ENCODE assay signal across 8 cellular contexts in the genomic region with DNA sequence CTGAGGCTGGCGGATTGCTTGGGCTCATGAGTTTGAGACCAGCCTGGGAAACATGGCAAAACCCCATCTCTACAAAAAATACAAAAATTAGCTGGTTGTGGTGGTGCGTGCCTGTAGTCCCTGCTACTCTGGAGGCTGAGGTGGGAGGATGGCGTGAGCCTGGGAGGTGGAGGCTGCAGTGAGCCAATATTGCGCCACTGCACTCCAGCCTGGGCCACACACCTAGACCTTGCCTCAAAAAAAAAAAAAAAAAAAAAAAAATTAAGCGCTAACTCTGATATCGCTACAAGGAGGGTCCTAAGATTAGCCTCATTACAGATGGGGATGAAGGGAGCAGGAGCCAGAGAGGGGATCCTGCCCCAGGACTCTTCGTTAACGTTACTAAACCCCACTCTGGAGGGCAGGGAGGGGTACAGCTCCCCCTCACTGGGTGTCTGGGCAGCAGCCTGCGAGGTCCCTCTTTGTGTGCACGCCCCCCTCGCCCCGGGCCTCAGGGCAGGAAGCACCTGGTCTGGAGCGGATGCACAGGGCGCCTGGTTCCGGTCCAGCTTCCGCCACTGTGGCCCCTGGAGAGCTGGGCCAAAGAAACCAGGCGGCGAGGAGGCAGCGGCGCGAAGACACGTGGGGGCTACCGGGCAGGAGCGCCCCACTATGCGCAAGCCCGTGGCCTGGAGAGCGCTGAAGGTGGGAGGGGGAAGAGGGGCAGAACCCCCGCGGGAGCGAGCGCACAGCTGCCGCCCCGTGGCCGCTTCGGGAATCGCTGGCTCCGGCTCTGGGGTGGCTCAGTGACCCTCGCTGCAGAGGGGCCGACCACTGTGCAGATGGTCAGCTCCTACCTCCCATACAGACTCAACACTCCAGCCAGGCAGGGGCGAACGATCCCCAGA. TPM values are rescaled to one million over a fixed set of nuclear protein-coding genes. Genes with fewer than 3 reads are reported as not detected.
A peak's percentile ranks its signal among the peaks of the same experiment; 100 is the strongest.
DNase-seq lines count a peak whose midpoint lies in the region; ATAC-seq and TF ChIP-seq lines count a peak whose summit lies in the region.

No MANE protein-coding gene starts in this region.

- H3K9me3 ChIP-seq in RWPE2 (ENCODE audit: severe bottlenecking) (no peaks in the 10 kb centered on the region), heart right ventricle (no peaks in the 10 kb centered on the region), smooth muscle cell (replicated peaks; ENCODE audit: low read depth) (no peaks in the 10 kb centered on the region)

- H3K4me1 ChIP-seq in RWPE2 (ENCODE audit: insufficient read depth, poor library complexity, severe bottlenecking) (no peaks in the 10 kb centered on the region), heart right ventricle (peaks cover 13 to 70% (median 53%) of the 10 kb centered on the region in 9 donors), smooth muscle cell (ENCODE audit: low read depth) (peaks cover 9% of the 10 kb centered on the region)

- H3K4me3 ChIP-seq in RWPE2 (ENCODE audit: severe bottlenecking) (no peak overlapping the region), heart right ventricle (peak overlapping the region in 6 of 10 donors; percentile 23 to 60 (median 28)), smooth muscle cell (no peak overlapping the region)

- no peaks in the 10 kb centered on the region for H3K79me2 ChIP-seq in smooth muscle cell (ENCODE audit: low read depth)

- H3K4me3 Mint-ChIP-seq in activated naive CD4-positive, alpha-beta T cell treated with anti-CD3 and anti-CD28 coated beads, Interleukin-2, amount 50 U/mL, for 24 hours: peak overlapping the region; percentile 91

- no peak for DNase-seq in AG09319 (ENCODE audit: extremely low read depth, low read depth)
- no peak for DNase-seq in RWPE2 (ENCODE audit: low spot score)
- peak; percentile 80 to 85 for DNase-seq in heart right ventricle
- DNase-seq in smooth muscle cell (lab: John Stamatoyannopoulos, UW; ENCODE audit: unreplicated experiment): no peak
- DNase-seq in NCI-H1092 (lab: John Stamatoyannopoulos, UW): no peak
- DNase-seq in NCI-H1092 treated with DMSO at 0.1 percent for 48 hours (lab: John Stamatoyannopoulos, UW): no peak

- no peak overlapping the region for H3K9ac ChIP-seq in smooth muscle cell (ENCODE audit: low read depth)

- ATAC-seq in GM21367 (IDR thresholded peaks at IDR 0.05; ENCODE audit: unreplicated experiment) (peak; percentile 28), RWPE2 (ENCODE audit: low read depth) (peak; percentile 20; the same call in 1 of the 3 replicates), heart right ventricle (peak; percentile 8 to 51 (median 43))

- H3K27me3 ChIP-seq in RWPE2 (ENCODE audit: insufficient read depth, poor library complexity, severe bottlenecking): no peaks in the 10 kb centered on the region
- H3K27me3 ChIP-seq in heart right ventricle: no peaks in the 10 kb centered on the region
- no peaks in the 10 kb centered on the region for H3K27me3 ChIP-seq in smooth muscle cell (ENCODE audit: low read depth)

- H3K27ac Mint-ChIP-seq in activated naive CD4-positive, alpha-beta T cell treated with anti-CD3 and anti-CD28 coated beads, Interleukin-2, amount 50 U/mL, for 24 hours: peak overlapping the region; percentile 91

- 37 to 51% methylated on average over 41 of the region's 41 CpGs for WGBS in heart right ventricle, 2 donors
- 76% methylated on average over 31 of the region's 41 CpGs for WGBS in smooth muscle cell (ENCODE audit: low lambda C conversion rate)

- no peak overlapping the region for H3K27ac ChIP-seq in RWPE2 (ENCODE audit: poor library complexity, severe bottlenecking)
- H3K27ac ChIP-seq in heart right ventricle: peak overlapping the region; percentile 85 to 96 (median 92)
- H3K27ac ChIP-seq in smooth muscle cell (ENCODE audit: low read depth): no peak overlapping the region

- no peaks in the 10 kb centered on the region for H3K36me3 Mint-ChIP-seq in activated naive CD4-positive, alpha-beta T cell treated with anti-CD3 and anti-CD28 coated beads, Interleukin-2, amount 50 U/mL, for 24 hours

- H3K9me3 Mint-ChIP-seq in activated naive CD4-positive, alpha-beta T cell treated with anti-CD3 and anti-CD28 coated beads, Interleukin-2, amount 50 U/mL, for 24 hours: no peaks in the 10 kb centered on the region

- peaks cover 35% of the 10 kb centered on the region for H3K4me1 Mint-ChIP-seq in activated naive CD4-positive, alpha-beta T cell treated with anti-CD3 and anti-CD28 coated beads, Interleukin-2, amount 50 U/mL, for 24 hours

- H3K27me3 Mint-ChIP-seq in activated naive CD4-positive, alpha-beta T cell treated with anti-CD3 and anti-CD28 coated beads, Interleukin-2, amount 50 U/mL, for 24 hours: no peaks in the 10 kb centered on the region

- no peak overlapping the region for H3K4me2 ChIP-seq in smooth muscle cell

- intact Hi-C loops in heart right ventricle (cut with DNase I): loop anchor here in 6 of 10 donors (2.0 to 5.0 kb wide), 3 partner anchors 42 to 48 kb away; partner anchors contain the start of genes IER2 (in 6 of the 6) and STX10 (in 6 of the 6)

- H2AFZ ChIP-seq in smooth muscle cell (ENCODE audit: low read depth): no peak overlapping the region

- peaks cover 10% of the 10 kb centered on the region for H3F3A ChIP-seq in smooth muscle cell (ENCODE audit: low read depth)

- H4K20me1 ChIP-seq in smooth muscle cell (ENCODE audit: low read depth): no peaks in the 10 kb centered on the region

- peaks cover 14% of the 10 kb centered on the region; the same call in 1 of the 2 replicates for H3K36me3 ChIP-seq in RWPE2 (ENCODE audit: low read depth)
- H3K36me3 ChIP-seq in heart right ventricle: peaks cover 0 to 29% (median 1%) of the 10 kb centered on the region in 9 donors
- no peaks in the 10 kb centered on the region for H3K36me3 ChIP-seq in smooth muscle cell (ENCODE audit: low read depth)

- TF ChIP-seq CTCF in AG09319 (IDR thresholded peaks at IDR 0.05; ENCODE audit: low read depth, low read length) (peak; percentile 70), RWPE2 (IDR thresholded peaks at IDR 0.05; ENCODE audit: poor library complexity, severe bottlenecking) (peak; percentile 61), heart right ventricle (IDR thresholded peaks at IDR 0.05) (peak; percentile 46 to 86 (median 72)), smooth muscle cell (IDR thresholded peaks at IDR 0.05; ENCODE audit: borderline replicate concordance, insufficient read depth, poor library complexity, severe bottlenecking) (peak; percentile 53)

RNA-seq across cellular contexts. Expression of gene LYL1, which starts 1.5 kb away (rescaled TPM):
- 1 to 10 TPM; 3.4 to 9.9 (median 6.1) TPM for total RNA-seq in heart right ventricle
- polyA plus RNA-seq in heart right ventricle: 10 to 100 TPM; 11.5 to 13.0 TPM
- total RNA-seq in smooth muscle cell: 2.2 and 2.8 TPM in 2 replicates
- 2.1 and 3.2 TPM in 2 replicates for polyA plus RNA-seq in smooth muscle cell

RNA-seq across cellular contexts. Expression of gene TRMT1, which starts 12.3 kb away (rescaled TPM):
- total RNA-seq in heart right ventricle: 10 to 100 TPM; 10.5 to 22.4 (median 14.2) TPM
- 10 to 100 TPM; 33.1 to 54.0 TPM for polyA plus RNA-seq in heart right ventricle
- total RNA-seq in smooth muscle cell: 19.1 and 21.9 TPM in 2 replicates
- polyA plus RNA-seq in smooth muscle cell: 37.4 and 44.3 TPM in 2 replicates

RNA-seq across cellular contexts. Expression of gene NACC1, which starts 13.9 kb away (rescaled TPM):
- total RNA-seq in heart right ventricle (10 to 100 TPM; 31.1 to 58.0 (median 35.1) TPM), smooth muscle cell (34.1 and 44.6 TPM in 2 replicates)
- polyA plus RNA-seq in heart right ventricle (10 to 100 TPM; 23.9 to 25.0 TPM), smooth muscle cell (9.9 and 12.8 TPM in 2 replicates)

RNA-seq across cellular contexts. Expression of gene STX10, which starts 46.0 kb away (rescaled TPM):
- total RNA-seq in heart right ventricle (10 to 100 TPM; 18.7 to 50.4 (median 25.4) TPM), smooth muscle cell (37.6 and 59.6 TPM in 2 replicates)
- polyA plus RNA-seq in heart right ventricle (10 to 100 TPM; 60.5 to 69.9 TPM), smooth muscle cell (69.1 and 83.1 TPM in 2 replicates)

RNA-seq across cellular contexts. Expression of gene IER2, which starts 46.0 kb away (rescaled TPM):
- 10 to 100 TPM; 19.2 to 54.6 (median 36.0) TPM for total RNA-seq in heart right ventricle
- 10 to 100 TPM; 29.5 to 42.8 TPM for polyA plus RNA-seq in heart right ventricle
- total RNA-seq in smooth muscle cell: 113 and 118 TPM in 2 replicates
- polyA plus RNA-seq in smooth muscle cell: 732 and 766 TPM in 2 replicates

Comparison
In these comparisons a context has a peak if more than half of its experiments do, and no peak if none do; other contexts are left out.
1. DNase-seq: peak in heart right ventricle (2 of 2); none in AG09319 (single experiment), RWPE2 (single experiment), smooth muscle cell (single experiment), NCI-H1092 (single experiment) and NCI-H1092 treated with DMSO at 0.1 percent for 48 hours (single experiment).
2. H3K27ac ChIP-seq: peak in heart right ventricle (10 of 10); none in RWPE2 (single experiment) and smooth muscle cell (single experiment).
3. H3K4me3 ChIP-seq: peak in heart right ventricle (6 of 10); none in RWPE2 (single experiment) and smooth muscle cell (single experiment).
4. Peak in every context shown above with its lines, with median percentiles within 50 percentile points of each other: CTCF ChIP-seq and ATAC-seq.